Comparison of ENCODE assay signal across 10 cellular contexts in genomic region chr17:34580685-34581445, GRCh38. TPM values are rescaled to one million over a fixed set of nuclear protein-coding genes. Genes with fewer than 3 reads are reported as not detected.
DNase-seq lines count a peak whose midpoint lies in the region; FAIRE-seq and TF ChIP-seq lines count a peak whose summit lies in the region.
"Had no signal": no experiment of that assay in that cellular context is flagged by ENCODE, and none has a peak within 500 bp of the region (broad histone marks: within the 10 kb centered on the region; RNA-seq: fewer than 3 reads in every experiment).

No MANE protein-coding gene starts in this region.

- peak overlapping the region; percentile 29 for H3K4me3 Mint-ChIP-seq in activated CD4-positive, alpha-beta memory T cell treated with anti-CD3 and anti-CD28 coated beads for 36 hours

- POLR2A ChIA-PET in activated CD4-positive, alpha-beta memory T cell treated with anti-CD3 and anti-CD28 coated beads for 36 hours (lab: Charles Lee) = no interaction called here

- H3K27ac ChIP-seq in kidney (ENCODE audit: low read depth in 2 of 2, low read length in 2 of 2) (no peak overlapping the region), substantia nigra (ENCODE audit: low read depth, low read length, poor library complexity, severe bottlenecking) (peak overlapping the region; percentile 26)

- peaks cover 15% of the 10 kb centered on the region for H3K4me1 Mint-ChIP-seq in activated CD4-positive, alpha-beta memory T cell treated with anti-CD3 and anti-CD28 coated beads for 36 hours (ENCODE audit: low read depth)

- no peak for FAIRE-seq in kidney (lab: Jason Lieb, UNC)

- no peaks in the 10 kb centered on the region for H3K9me3 Mint-ChIP-seq in activated CD4-positive, alpha-beta memory T cell treated with anti-CD3 and anti-CD28 coated beads for 36 hours

- no peak overlapping the region for H3K27ac Mint-ChIP-seq in activated CD4-positive, alpha-beta memory T cell treated with anti-CD3 and anti-CD28 coated beads for 36 hours

- H3K4me1 ChIP-seq in kidney (ENCODE audit: control insufficient read depth in 1 of 2, insufficient read depth in 1 of 2, low read depth in 1 of 2, low read length in 2 of 2) = peaks cover 0 to 17% of the 10 kb centered on the region in 2 donors

- peaks cover 72% of the 10 kb centered on the region for H3K27me3 Mint-ChIP-seq in activated CD4-positive, alpha-beta memory T cell treated with anti-CD3 and anti-CD28 coated beads for 36 hours

- H3K4me3 ChIP-seq in kidney (ENCODE audit: low read length in 2 of 2) = peak overlapping the region; percentile 28 to 58

- H3K36me3 ChIP-seq in kidney (ENCODE audit: control insufficient read depth in 1 of 2, insufficient read depth in 2 of 2, low read length in 2 of 2) = no peaks in the 10 kb centered on the region

- no peaks in the 10 kb centered on the region for H3K9me3 ChIP-seq in kidney (ENCODE audit: control insufficient read depth in 1 of 2, low read length in 2 of 2)

- CTCF ChIA-PET in activated CD4-positive, alpha-beta memory T cell treated with anti-CD3 and anti-CD28 coated beads for 36 hours (lab: Charles Lee) = interaction anchor here (0.6 to 0.9 kb wide), 3 partner anchors 162 to 312 kb away, joined by 3 to 4 read pairs (median 3); no protein-coding TSS in a partner anchor

- H3K9ac ChIP-seq in kidney (ENCODE audit: low read length in 2 of 2) = peak overlapping the region in 1 of 2 donors; percentile 7

- peak; percentile 31 for DNase-seq in activated CD4-positive, alpha-beta T cell treated with anti-CD3 and anti-CD28 coated beads for 48 hours
- DNase-seq in activated CD4-positive, alpha-beta T cell treated with anti-CD3 and anti-CD28 coated beads, Interleukin-2, amount 50 U/mL, for 1 hour = no peak
- peak; percentile 15 for DNase-seq in activated CD4-positive, alpha-beta memory T cell treated with anti-CD3 and anti-CD28 coated beads for 36 hours
- DNase-seq in kidney (no peak), substantia nigra (lab: John Stamatoyannopoulos, UW) (peak in 13 of 49 donors; percentile 15 to 56 (median 29)), AG20443 (ENCODE audit: low spot score) (no peak), hippocampal formation (lab: John Stamatoyannopoulos, UW) (no peak), cortex of kidney (lab: John Stamatoyannopoulos, UW) (no peak)
- DNase-seq: foreskin melanocyte, HCEC 1CT had no signal

- intact Hi-C loops in activated CD4-positive, alpha-beta memory T cell treated with anti-CD3 and anti-CD28 coated beads for 36 hours (cut with micrococcal nuclease) = no loop called here
- intact Hi-C loops in kidney (cut with DNase I) = no loop called here

- no peaks in the 10 kb centered on the region for H3K36me3 Mint-ChIP-seq in activated CD4-positive, alpha-beta memory T cell treated with anti-CD3 and anti-CD28 coated beads for 36 hours

- TF ChIP-seq CTCF in kidney (IDR thresholded peaks at IDR 0.05; ENCODE audit: borderline replicate concordance, extremely low read depth, insufficient read depth) = no peak

RNA-seq across cellular contexts. Expression of gene TMEM132E, which starts 1.5 kb away (rescaled TPM):
- not detected for total RNA-seq in activated CD4-positive, alpha-beta memory T cell treated with anti-CD3 and anti-CD28 coated beads for 36 hours
- total RNA-seq in kidney = 1.1 TPM
- 4.3 TPM for polyA plus RNA-seq in kidney (ENCODE audit: insufficient read depth, low read depth, low replicate concordance)

Comparison
In these comparisons a context has a peak if more than half of its experiments do, and no peak if none do; other contexts are left out.
1. DNase-seq: peak in activated CD4-positive, alpha-beta T cell treated with anti-CD3 and anti-CD28 coated beads for 48 hours (single experiment) and activated CD4-positive, alpha-beta memory T cell treated with anti-CD3 and anti-CD28 coated beads for 36 hours (single experiment); none in activated CD4-positive, alpha-beta T cell treated with anti-CD3 and anti-CD28 coated beads, Interleukin-2, amount 50 U/mL, for 1 hour (single experiment), kidney (single experiment), AG20443 (single experiment), hippocampal formation (0 of 2) and cortex of kidney (single experiment).